In the genomic region with DNA sequence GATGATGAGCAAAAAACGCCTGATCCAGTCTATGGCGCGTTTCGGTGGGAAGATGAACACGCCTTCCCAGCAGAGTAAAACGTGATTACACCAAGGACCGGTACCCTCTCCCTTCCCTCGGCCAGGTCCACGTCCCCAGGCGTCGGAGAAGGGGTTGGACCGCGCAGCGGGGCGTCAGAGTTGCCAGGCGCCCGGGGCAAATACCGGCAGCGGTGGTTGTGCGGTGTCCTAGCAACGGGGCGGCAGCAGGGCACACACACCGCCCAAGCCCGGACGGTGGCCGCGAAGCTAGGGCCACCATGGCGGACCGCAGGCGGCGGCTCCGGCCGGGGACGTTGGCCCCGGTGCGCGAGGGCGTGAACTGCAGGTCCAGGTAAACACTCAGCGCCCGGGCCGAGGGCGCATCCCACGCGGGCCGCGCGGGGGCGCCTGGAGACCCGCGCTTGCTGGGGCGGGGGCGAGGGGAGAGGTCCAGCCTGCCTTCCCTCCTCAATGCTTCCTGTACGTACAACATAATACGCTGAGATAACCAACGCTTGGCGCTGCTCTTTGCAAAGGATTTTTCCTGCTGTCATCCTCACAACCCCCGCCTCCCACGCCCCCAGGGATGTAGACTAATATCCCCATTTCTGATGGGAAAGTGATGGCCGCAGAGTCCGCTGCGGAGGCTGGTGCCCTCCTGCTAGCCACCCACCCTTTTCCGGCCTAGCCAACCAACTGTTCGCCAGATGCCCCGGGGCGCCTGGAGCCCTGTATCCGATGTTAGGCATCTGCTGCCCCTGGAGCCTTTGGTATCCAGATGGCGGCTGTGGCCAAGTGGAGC, we compare ENCODE assay signal across 8 cellular contexts. TPM values are rescaled to one million over a fixed set of nuclear protein-coding genes. Genes with fewer than 3 reads are reported as not detected.
DNase-seq lines count a peak whose midpoint lies in the region; ATAC-seq and TF ChIP-seq lines count a peak whose summit lies in the region.

A gene with protein sequence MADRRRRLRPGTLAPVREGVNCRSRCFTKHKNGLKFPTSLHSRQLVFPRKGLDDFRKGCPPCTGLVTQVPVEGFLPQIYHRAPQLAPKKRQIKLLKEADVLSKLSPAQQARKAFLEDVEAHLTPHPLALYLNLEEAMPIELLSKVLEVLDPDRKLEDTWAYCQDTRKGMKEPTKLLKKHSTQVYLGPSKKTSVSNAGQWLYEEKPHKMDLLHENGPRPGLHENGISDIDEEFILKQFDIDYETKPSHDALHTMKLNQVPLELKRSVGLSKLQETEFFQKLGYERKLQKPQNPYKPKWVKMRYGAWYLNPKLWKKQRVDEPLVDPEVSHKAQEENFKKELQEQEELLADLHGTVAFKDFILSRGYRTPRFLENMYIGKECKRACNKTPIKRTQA (plus strand): TSS at position 274 of the 823 bp plus-strand sequence. CDS start 26 bp downstream, at position 300.

- no peak within 1 kb of the TSS for H3K4me3 ChIP-seq in CD4-positive, CD25-positive, alpha-beta regulatory T cell (ENCODE audit: low read depth, low read length)
- peak within 1 kb of the TSS; percentile 51 for H3K4me3 ChIP-seq in fibroblast of pulmonary artery (replicated peaks; ENCODE audit: low read depth, low read length)
- peak within 1 kb of the TSS; percentile 82 to 86 for H3K4me3 ChIP-seq in muscle layer of duodenum (ENCODE audit: low read depth in 1 of 2, low read length in 2 of 2)

- no peaks in the 10 kb centered on the region for H3K36me3 ChIP-seq in CD4-positive, CD25-positive, alpha-beta regulatory T cell (ENCODE audit: control insufficient read depth, insufficient read depth, low read length)
- no peaks in the 10 kb centered on the region for H3K36me3 ChIP-seq in muscle layer of duodenum (ENCODE audit: control insufficient read depth in 1 of 2, insufficient read depth in 2 of 2, low read length in 2 of 2)

- H3K27ac Mint-ChIP-seq in CD4-positive, CD25-positive, alpha-beta regulatory T cell = no peak within 1 kb of the TSS
- H3K27ac Mint-ChIP-seq in activated T-helper 1 cell treated with anti-CD3 and anti-CD28 coated beads, Interleukin-12 subunit alpha, Interleukin-12 subunit beta, Interleukin-2, Interleukin-4 antibody, amounts not matched to agents 30 ng/mL and 10 ng/mL and 1 ng/mL, durations not matched to agents 14 hours and 24 hours and 36 hours = no peak within 1 kb of the TSS

- DNase-seq in CD4-positive, CD25-positive, alpha-beta regulatory T cell = peak in 1 of 3 donors; percentile 11
- peak; percentile 92 for DNase-seq in NCI-H69 (lab: John Stamatoyannopoulos, UW)
- peak; percentile 8 for DNase-seq in activated T-helper 1 cell treated with anti-CD3 and anti-CD28 coated beads, Interleukin-12 subunit alpha, Interleukin-12 subunit beta, Interleukin-2, Interleukin-4 antibody, amounts not matched to agents 30 ng/mL and 10 ng/mL and 1 ng/mL, durations not matched to agents 14 hours and 24 hours and 36 hours (ENCODE audit: low spot score)
- DNase-seq in fibroblast of pulmonary artery (ENCODE audit: low read depth) = peak; percentile 45
- DNase-seq in substantia nigra (lab: John Stamatoyannopoulos, UW) = peak; percentile 5 to 78 (median 49)

- no peak for TF ChIP-seq CTCF in fibroblast of pulmonary artery (IDR thresholded peaks at IDR 0.05; ENCODE audit: low read length, missing control alignments)

- peaks cover 7% of the 10 kb centered on the region for H3K4me1 ChIP-seq in CD4-positive, CD25-positive, alpha-beta regulatory T cell (ENCODE audit: control insufficient read depth, insufficient read depth, low read length, poor library complexity, severe bottlenecking)
- peaks cover 0 to 7% of the 10 kb centered on the region in 2 donors for H3K4me1 ChIP-seq in muscle layer of duodenum (ENCODE audit: control insufficient read depth in 1 of 2, insufficient read depth in 2 of 2, low read length in 2 of 2)

- H3K27me3 Mint-ChIP-seq in CD4-positive, CD25-positive, alpha-beta regulatory T cell = peaks cover 86% of the 10 kb centered on the region
- peaks cover 55% of the 10 kb centered on the region for H3K27me3 Mint-ChIP-seq in activated T-helper 1 cell treated with anti-CD3 and anti-CD28 coated beads, Interleukin-12 subunit alpha, Interleukin-12 subunit beta, Interleukin-2, Interleukin-4 antibody, amounts not matched to agents 30 ng/mL and 10 ng/mL and 1 ng/mL, durations not matched to agents 14 hours and 24 hours and 36 hours (ENCODE audit: insufficient read depth)

- no peaks in the 10 kb centered on the region for H3K36me3 Mint-ChIP-seq in CD4-positive, CD25-positive, alpha-beta regulatory T cell
- no peaks in the 10 kb centered on the region for H3K36me3 Mint-ChIP-seq in activated T-helper 1 cell treated with anti-CD3 and anti-CD28 coated beads, Interleukin-12 subunit alpha, Interleukin-12 subunit beta, Interleukin-2, Interleukin-4 antibody, amounts not matched to agents 30 ng/mL and 10 ng/mL and 1 ng/mL, durations not matched to agents 14 hours and 24 hours and 36 hours (ENCODE audit: low read depth)

- no peaks in the 10 kb centered on the region for H3K9me3 ChIP-seq in CD4-positive, CD25-positive, alpha-beta regulatory T cell (ENCODE audit: control insufficient read depth in 2 of 2, low read length in 2 of 2)
- no peaks in the 10 kb centered on the region for H3K9me3 ChIP-seq in muscle layer of duodenum (ENCODE audit: control insufficient read depth in 1 of 2, low read length in 2 of 2)

- no peak within 1 kb of the TSS for H3K27ac ChIP-seq in CD4-positive, CD25-positive, alpha-beta regulatory T cell (ENCODE audit: insufficient read depth, low read length, poor library complexity, severe bottlenecking)
- H3K27ac ChIP-seq in muscle layer of duodenum (ENCODE audit: low read length) (no peak within 1 kb of the TSS), substantia nigra (ENCODE audit: low read depth, low read length, poor library complexity, severe bottlenecking) (peak within 1 kb of the TSS; percentile 6)

- peaks cover 27% of the 10 kb centered on the region for H3K27me3 ChIP-seq in CD4-positive, CD25-positive, alpha-beta regulatory T cell (ENCODE audit: control insufficient read depth, insufficient read depth, low read length)
- no peaks in the 10 kb centered on the region for H3K27me3 ChIP-seq in muscle layer of duodenum (ENCODE audit: low read depth, low read length)

- intact Hi-C loops in activated T-helper 1 cell treated with anti-CD3 and anti-CD28 coated beads, Interleukin-12 subunit alpha, Interleukin-12 subunit beta, Interleukin-2, Interleukin-4 antibody, amounts not matched to agents 30 ng/mL and 10 ng/mL and 1 ng/mL, durations not matched to agents 14 hours and 24 hours and 36 hours (cut with micrococcal nuclease) = loop anchor here (5.0 kb wide), 1 partner anchor 51 kb away; no protein-coding TSS in a partner anchor

- peak within 1 kb of the TSS in 3 of 4 donors; percentile 21 to 73 (median 69) for H3K4me3 Mint-ChIP-seq in CD4-positive, CD25-positive, alpha-beta regulatory T cell
- peak within 1 kb of the TSS; percentile 77 for H3K4me3 Mint-ChIP-seq in activated T-helper 1 cell treated with anti-CD3 and anti-CD28 coated beads, Interleukin-12 subunit alpha, Interleukin-12 subunit beta, Interleukin-2, Interleukin-4 antibody, amounts not matched to agents 30 ng/mL and 10 ng/mL and 1 ng/mL, durations not matched to agents 14 hours and 24 hours and 36 hours

- peaks cover 0 to 9% (median 5%) of the 10 kb centered on the region in 4 donors for H3K4me1 Mint-ChIP-seq in CD4-positive, CD25-positive, alpha-beta regulatory T cell
- H3K4me1 Mint-ChIP-seq in activated T-helper 1 cell treated with anti-CD3 and anti-CD28 coated beads, Interleukin-12 subunit alpha, Interleukin-12 subunit beta, Interleukin-2, Interleukin-4 antibody, amounts not matched to agents 30 ng/mL and 10 ng/mL and 1 ng/mL, durations not matched to agents 14 hours and 24 hours and 36 hours (ENCODE audit: low read depth) = peaks cover 8% of the 10 kb centered on the region

- ATAC-seq in CD4-positive, CD25-positive, alpha-beta regulatory T cell (ENCODE audit: low read depth in 2 of 2) = peak; percentile 34 to 40
- ATAC-seq in HG02798 (IDR thresholded peaks at IDR 0.05; ENCODE audit: poor library complexity, unreplicated experiment) (peak; percentile 39), GM18868 (IDR thresholded peaks at IDR 0.05; ENCODE audit: unreplicated experiment) (no peak)

- H3K9me3 Mint-ChIP-seq in CD4-positive, CD25-positive, alpha-beta regulatory T cell = peaks cover 0 to 3% (median 0%) of the 10 kb centered on the region in 7 donors
- no peaks in the 10 kb centered on the region for H3K9me3 Mint-ChIP-seq in activated T-helper 1 cell treated with anti-CD3 and anti-CD28 coated beads, Interleukin-12 subunit alpha, Interleukin-12 subunit beta, Interleukin-2, Interleukin-4 antibody, amounts not matched to agents 30 ng/mL and 10 ng/mL and 1 ng/mL, durations not matched to agents 14 hours and 24 hours and 36 hours

RNA-seq across cellular contexts. Expression of the gene that starts here (rescaled TPM):
- total RNA-seq in CD4-positive, CD25-positive, alpha-beta regulatory T cell = 1.0 TPM
- polyA plus RNA-seq in CD4-positive, CD25-positive, alpha-beta regulatory T cell = under 1 TPM in 1 of 4 donors, not detected in 3; 0.57 TPM
- not detected in 2 replicates for total RNA-seq in activated T-helper 1 cell treated with anti-CD3 and anti-CD28 coated beads, Interleukin-12 subunit alpha, Interleukin-12 subunit beta, Interleukin-2, Interleukin-4 antibody, amounts not matched to agents 30 ng/mL and 10 ng/mL and 1 ng/mL, durations not matched to agents 14 hours and 24 hours and 36 hours

Comparison
In these comparisons a context has a peak if more than half of its experiments do, and no peak if none do; other contexts are left out.
1. Peak in DNase-seq in activated T-helper 1 cell treated with anti-CD3 and anti-CD28 coated beads, Interleukin-12 subunit alpha, Interleukin-12 subunit beta, Interleukin-2, Interleukin-4 antibody, amounts not matched to agents 30 ng/mL and 10 ng/mL and 1 ng/mL, durations not matched to agents 14 hours and 24 hours and 36 hours; RNA of the gene not detected or under 1 TPM.